ENCODE assay signal across 12 cellular contexts in the genomic region with DNA sequence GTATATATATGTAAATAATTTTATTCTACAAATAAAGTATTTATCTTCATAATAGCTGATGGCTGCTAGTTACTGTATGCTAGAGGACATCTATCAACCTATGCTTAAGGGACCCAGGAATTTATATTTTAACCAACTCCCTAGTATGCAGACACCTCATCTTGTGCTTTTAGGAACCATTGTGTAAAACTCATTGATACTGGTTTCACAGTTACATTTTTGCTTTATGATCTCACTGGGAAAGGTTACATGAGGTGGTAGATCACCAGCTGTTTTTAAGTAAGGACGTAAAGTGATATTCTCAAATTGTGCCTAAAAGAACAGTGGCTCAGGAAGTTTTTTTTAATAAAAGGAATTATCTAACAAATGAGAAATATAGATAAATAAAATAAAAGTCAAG. TPM values are rescaled to one million over a fixed set of nuclear protein-coding genes. Genes with fewer than 3 reads are reported as not detected.
DNase-seq lines count a peak whose midpoint lies in the region; ATAC-seq, FAIRE-seq and TF ChIP-seq lines count a peak whose summit lies in the region.
"Had no signal": no experiment of that assay in that cellular context is flagged by ENCODE, and none has a peak within 500 bp of the region (broad histone marks: within the 10 kb centered on the region; RNA-seq: fewer than 3 reads in every experiment).

No MANE protein-coding gene starts in this region.

- H3K27ac Mint-ChIP-seq in activated CD4-positive, alpha-beta T cell treated with anti-CD3 and anti-CD28 coated beads, Interleukin-2, amount 10 ng/mL, durations not matched to agents 24 days and 14 days = peak overlapping the region; percentile 89

- intact Hi-C loops in activated CD4-positive, alpha-beta T cell treated with anti-CD3 and anti-CD28 coated beads, Interleukin-2, amount 10 ng/mL, durations not matched to agents 24 days and 14 days (cut with micrococcal nuclease) = no loop called here
- intact Hi-C loops in endothelial cell of umbilical vein (cut with micrococcal nuclease) (no loop called here), adrenal gland (cut with DNase I) (loop anchor here in 1 of 2 donors (10.0 kb wide), 1 partner anchor 71 kb away; no protein-coding TSS in a partner anchor)

- H3K79me2 ChIP-seq in endothelial cell of umbilical vein (ENCODE audit: control insufficient read depth, insufficient read depth, low read length) = peaks cover 23% of the 10 kb centered on the region
- H3K79me2 ChIP-seq in smooth muscle cell (ENCODE audit: low read depth) = peaks cover 68% of the 10 kb centered on the region

- peaks cover 39% of the 10 kb centered on the region for H3K4me1 Mint-ChIP-seq in activated CD4-positive, alpha-beta T cell treated with anti-CD3 and anti-CD28 coated beads, Interleukin-2, amount 10 ng/mL, durations not matched to agents 24 days and 14 days

- no peak overlapping the region for H3K4me3 ChIP-seq in SJCRH30
- H3K4me3 ChIP-seq in endothelial cell of umbilical vein (replicated peaks in 1 of 3; ENCODE audit: insufficient read depth in 1 of 3, low read depth in 1 of 3, low read length in 3 of 3) = no peak overlapping the region
- no peak overlapping the region for H3K4me3 ChIP-seq in smooth muscle cell
- H3K4me3 ChIP-seq in adrenal gland = no peak overlapping the region
- H3K4me3 ChIP-seq: skin epidermis had no signal

- dilution Hi-C loops in endothelial cell of umbilical vein (cut with MboI; ENCODE audit: extremely low pct_ligation_motif_present, low sequenced_read_pairs) = no loop called here

- TF ChIP-seq POLR2A in endothelial cell of umbilical vein (IDR thresholded peaks at IDR 0.05; ENCODE audit: low read depth, low read length) (no peak), adrenal gland (IDR thresholded peaks at IDR 0.05) (no peak)

- H3K9me3 ChIP-seq in SJCRH30 (replicated peaks) (no peaks in the 10 kb centered on the region), endothelial cell of umbilical vein (replicated peaks; ENCODE audit: control insufficient read depth, insufficient read depth, low read length) (no peaks in the 10 kb centered on the region), smooth muscle cell (replicated peaks; ENCODE audit: low read depth) (no peaks in the 10 kb centered on the region), adrenal gland (replicated peaks in 1 of 3) (no peaks in the 10 kb centered on the region)

- ATAC-seq in HG03097 (IDR thresholded peaks at IDR 0.05; ENCODE audit: low FRiP score, unreplicated experiment) = no peak
- no peak for ATAC-seq in GM19455 (IDR thresholded peaks at IDR 0.05; ENCODE audit: unreplicated experiment)

- H3K9me3 Mint-ChIP-seq in activated CD4-positive, alpha-beta T cell treated with anti-CD3 and anti-CD28 coated beads, Interleukin-2, amount 10 ng/mL, durations not matched to agents 24 days and 14 days = peaks cover 4% of the 10 kb centered on the region

- POLR2A ChIA-PET in endothelial cell of umbilical vein (lab: Charles Lee) = interaction anchor here (1.6 kb wide), 1 partner anchor 74 kb away, joined by 5 read pairs; no protein-coding TSS in a partner anchor

- peaks cover 19% of the 10 kb centered on the region for H3F3A ChIP-seq in smooth muscle cell (ENCODE audit: low read depth)

- TF ChIP-seq CTCF in endothelial cell of umbilical vein (IDR thresholded peaks at IDR 0.05; ENCODE audit: extremely low read depth in 1 of 2, insufficient read depth in 1 of 2, low read depth in 1 of 2, low read length in 2 of 2) = no peak
- no peak for TF ChIP-seq CTCF in smooth muscle cell (IDR thresholded peaks at IDR 0.05; ENCODE audit: borderline replicate concordance, insufficient read depth, poor library complexity, severe bottlenecking)
- no peak for TF ChIP-seq CTCF in adrenal gland (IDR thresholded peaks at IDR 0.05)

- peaks cover 29% of the 10 kb centered on the region for H3K4me1 ChIP-seq in SJCRH30
- H3K4me1 ChIP-seq in endothelial cell of umbilical vein (ENCODE audit: control insufficient read depth, extremely low read depth, insufficient read depth, low read length) = peaks cover 66% of the 10 kb centered on the region
- H3K4me1 ChIP-seq in smooth muscle cell (ENCODE audit: low read depth) = peaks cover 31% of the 10 kb centered on the region
- peaks cover 8 to 19% of the 10 kb centered on the region in 2 donors for H3K4me1 ChIP-seq in adrenal gland (replicated peaks in 1 of 2)

- H3K27me3 ChIP-seq in SJCRH30 (no peaks in the 10 kb centered on the region), endothelial cell of umbilical vein (ENCODE audit: control insufficient read depth in 2 of 2, insufficient read depth in 2 of 2, low read length in 2 of 2) (no peaks in the 10 kb centered on the region), smooth muscle cell (ENCODE audit: low read depth) (no peaks in the 10 kb centered on the region), adrenal gland (no peaks in the 10 kb centered on the region)

- peaks cover 60% of the 10 kb centered on the region for H3K36me3 Mint-ChIP-seq in activated CD4-positive, alpha-beta T cell treated with anti-CD3 and anti-CD28 coated beads, Interleukin-2, amount 10 ng/mL, durations not matched to agents 24 days and 14 days (ENCODE audit: low read depth)

- BruUV-seq in endothelial cell of umbilical vein (replicated peaks; lab: Mats Ljungman, UMichigan) = no TSS peak

- H3K9ac ChIP-seq in endothelial cell of umbilical vein (replicated peaks; ENCODE audit: extremely low read depth, insufficient read depth, low read length) (peak overlapping the region; percentile 72), smooth muscle cell (ENCODE audit: low read depth) (peak overlapping the region; percentile 93)

- H4K20me1 ChIP-seq in endothelial cell of umbilical vein (replicated peaks; ENCODE audit: control insufficient read depth, extremely low read depth, insufficient read depth, low read length) (no peaks in the 10 kb centered on the region), smooth muscle cell (ENCODE audit: low read depth) (no peaks in the 10 kb centered on the region)

- H3K4me3 Mint-ChIP-seq in activated CD4-positive, alpha-beta T cell treated with anti-CD3 and anti-CD28 coated beads, Interleukin-2, amount 10 ng/mL, durations not matched to agents 24 days and 14 days = peak overlapping the region; percentile 63

- no peak overlapping the region for H2AFZ ChIP-seq in endothelial cell of umbilical vein (ENCODE audit: low read depth, low read length)
- no peak overlapping the region for H2AFZ ChIP-seq in smooth muscle cell (ENCODE audit: low read depth)

- CTCF ChIA-PET in endothelial cell of umbilical vein (lab: Charles Lee) = interaction anchor here (2.0 to 3.3 kb wide), 4 partner anchors 9 to 96 kb away, joined by 9 to 11 read pairs (median 9); no protein-coding TSS in a partner anchor

- H3K4me2 ChIP-seq in endothelial cell of umbilical vein (ENCODE audit: insufficient read depth, low read length) (peak overlapping the region; percentile 34), smooth muscle cell (peak overlapping the region; percentile 77)

- peaks cover 2% of the 10 kb centered on the region; the same call in 1 of the 2 replicates for H3K36me3 ChIP-seq in SJCRH30
- no peaks in the 10 kb centered on the region for H3K36me3 ChIP-seq in endothelial cell of umbilical vein (ENCODE audit: control insufficient read depth in 2 of 2, extremely low read depth in 1 of 2, insufficient read depth in 2 of 2, low read length in 2 of 2)
- H3K36me3 ChIP-seq in smooth muscle cell (ENCODE audit: low read depth) = peaks cover 3% of the 10 kb centered on the region
- H3K36me3 ChIP-seq in adrenal gland (replicated peaks in 1 of 2) = peaks cover 0 to 8% of the 10 kb centered on the region in 2 donors

- H3K27ac ChIP-seq in SJCRH30 (peak overlapping the region; percentile 70), endothelial cell of umbilical vein (ENCODE audit: insufficient read depth, low read depth, low read length) (peak overlapping the region; percentile 78), smooth muscle cell (ENCODE audit: low read depth) (peak overlapping the region; percentile 100), adrenal gland (no peak overlapping the region)

- FAIRE-seq in endothelial cell of umbilical vein (lab: Jason Lieb, UNC) = peak; percentile 37

- H3K27me3 Mint-ChIP-seq in activated CD4-positive, alpha-beta T cell treated with anti-CD3 and anti-CD28 coated beads, Interleukin-2, amount 10 ng/mL, durations not matched to agents 24 days and 14 days = no peaks in the 10 kb centered on the region

- 32% methylated on average over 1 of the region's 1 CpG for WGBS in smooth muscle cell (ENCODE audit: low lambda C conversion rate)
- 79 to 82% (median 80%) methylated on average over 1 of the region's 1 CpG for WGBS in adrenal gland, 4 donors

- no peak for DNase-seq in activated CD4-positive, alpha-beta T cell treated with anti-CD3 and anti-CD28 coated beads, Interleukin-2, amount 10 ng/mL, durations not matched to agents 24 days and 14 days
- DNase-seq in activated CD4-positive, alpha-beta T cell treated with anti-CD3 and anti-CD28 coated beads for 1 hour = no peak
- DNase-seq in SJCRH30 (peak in 1 of 2 experiments; percentile 65), endothelial cell of umbilical vein (ENCODE audit: low read depth, low spot score) (peak; percentile 81), smooth muscle cell (lab: John Stamatoyannopoulos, UW; ENCODE audit: unreplicated experiment) (no peak), adrenal gland (no peak)
- DNase-seq: glutamatergic neuron, NCI-H2029 treated with DMSO at 0.1 percent for 48 hours, Right ventricle myocardium superior had no signal

- no peaks in the 10 kb centered on the region for H3K9me1 ChIP-seq in endothelial cell of umbilical vein (replicated peaks; ENCODE audit: control insufficient read depth, extremely low read depth, insufficient read depth, low read length)

RNA-seq across cellular contexts. Expression of gene VMP1, which starts 56.4 kb away (rescaled TPM):
- 417 and 422 TPM in 2 replicates for total RNA-seq in activated CD4-positive, alpha-beta T cell treated with anti-CD3 and anti-CD28 coated beads, Interleukin-2, amount 10 ng/mL, durations not matched to agents 24 days and 14 days
- total RNA-seq in SJCRH30 (2014; rRNA removed; shearing (Covaris generic)) = 44.5 and 46.5 TPM in 2 replicates
- 270 and 321 TPM in 2 replicates for total RNA-seq in endothelial cell of umbilical vein
- 121 and 138 TPM in 2 replicates for polyA plus RNA-seq in endothelial cell of umbilical vein
- 82.1 and 129 TPM in 2 replicates for polyA plus RNA-seq in endothelial cell of umbilical vein (2011; cell fraction: cytosol; rRNA removed)
- polyA plus RNA-seq in endothelial cell of umbilical vein (2011; cell fraction: nucleus; rRNA removed) = 480 and 810 TPM in 2 replicates
- polyA plus RNA-seq in endothelial cell of umbilical vein (2012) = 259 and 273 TPM in 2 replicates
- polyA minus RNA-seq in endothelial cell of umbilical vein = 581 and 744 TPM in 2 replicates
- polyA minus RNA-seq in endothelial cell of umbilical vein (2011; cell fraction: cytosol; rRNA and poly(A)+ RNA removed) = 54.0 TPM
- 786 and 1,192 TPM in 2 replicates for polyA minus RNA-seq in endothelial cell of umbilical vein (2011; cell fraction: nucleus; rRNA and poly(A)+ RNA removed)
- total RNA-seq in smooth muscle cell = 514 and 545 TPM in 2 replicates
- polyA plus RNA-seq in smooth muscle cell = 102 and 116 TPM in 2 replicates
- 100 to 1,000 TPM in 7 of 8 donors, 10 to 100 TPM in 1; 52.4 to 335 (median 184) TPM for total RNA-seq in adrenal gland
- polyA plus RNA-seq in adrenal gland = 100 to 1,000 TPM; 118 to 137 (median 123) TPM

RNA-seq across cellular contexts. Expression of gene PTRH2, which starts 56.6 kb away (rescaled TPM):
- total RNA-seq in activated CD4-positive, alpha-beta T cell treated with anti-CD3 and anti-CD28 coated beads, Interleukin-2, amount 10 ng/mL, durations not matched to agents 24 days and 14 days = 49.0 and 50.3 TPM in 2 replicates
- total RNA-seq in SJCRH30 (2014; rRNA removed; shearing (Covaris generic)) = 30.4 and 31.9 TPM in 2 replicates
- total RNA-seq in endothelial cell of umbilical vein (40.1 and 41.2 TPM in 2 replicates), smooth muscle cell (11.4 and 28.2 TPM in 2 replicates), adrenal gland (10 to 100 TPM; 17.9 to 61.7 (median 26.2) TPM)
- polyA plus RNA-seq in endothelial cell of umbilical vein (40.0 and 46.7 TPM in 2 replicates), smooth muscle cell (26.2 and 27.5 TPM in 2 replicates), adrenal gland (10 to 100 TPM; 30.8 to 96.7 (median 68.5) TPM)
- 67.8 and 71.1 TPM in 2 replicates for polyA plus RNA-seq in endothelial cell of umbilical vein (2011; cell fraction: cytosol; rRNA removed)
- 35.3 and 44.1 TPM in 2 replicates for polyA plus RNA-seq in endothelial cell of umbilical vein (2011; cell fraction: nucleus; rRNA removed)
- polyA plus RNA-seq in endothelial cell of umbilical vein (2012) = 66.7 and 78.1 TPM in 2 replicates
- 49.5 and 59.7 TPM in 2 replicates for polyA minus RNA-seq in endothelial cell of umbilical vein
- 13.0 TPM for polyA minus RNA-seq in endothelial cell of umbilical vein (2011; cell fraction: cytosol; rRNA and poly(A)+ RNA removed)
- 13.7 and 17.6 TPM in 2 replicates for polyA minus RNA-seq in endothelial cell of umbilical vein (2011; cell fraction: nucleus; rRNA and poly(A)+ RNA removed)

Comparison
In these comparisons a context has a peak if more than half of its experiments do, and no peak if none do; other contexts are left out.
1. H3K27ac ChIP-seq: peak in SJCRH30 (single experiment), endothelial cell of umbilical vein (single experiment) and smooth muscle cell (single experiment); none in adrenal gland (0 of 5).